Comparison of ENCODE assay signal across 21 cellular contexts in genomic region chr10:105963450-105963849, GRCh38.
DNase-seq lines count a peak whose midpoint lies in the region; FAIRE-seq and TF ChIP-seq lines count a peak whose summit lies in the region.
"Had no signal": no experiment of that assay in that cellular context is flagged by ENCODE, and none has a peak within 500 bp of the region (broad histone marks: within the 10 kb centered on the region; RNA-seq: fewer than 3 reads in every experiment).

No MANE protein-coding gene starts in this region.

- no peak overlapping the region for H2AK5ac ChIP-seq in H1 (ENCODE audit: low read depth, low read length)

- H2BK20ac ChIP-seq in H1 (ENCODE audit: low read length): no peak overlapping the region

- TF ChIP-seq CTCF in LNCaP clone FGC (IDR thresholded peaks at IDR 0.05; ENCODE audit: control insufficient read depth, extremely low read depth, insufficient read depth) (no peak), H1 (IDR thresholded peaks at IDR 0.05; ENCODE audit: control extremely low read depth in 1 of 3, insufficient read depth in 1 of 3, low read depth in 1 of 3, low read length in 3 of 3) (no peak), suprapubic skin (IDR thresholded peaks at IDR 0.05) (no peak)

- no peaks in the 10 kb centered on the region for H3K23me2 ChIP-seq in H1 (ENCODE audit: low read depth, low read length)

- H2BK5ac ChIP-seq in H1 (ENCODE audit: low read depth, low read length): no peak overlapping the region

- H3K4me3 ChIP-seq in LNCaP clone FGC (ENCODE audit: low read depth, low read length): no peak overlapping the region
- no peak overlapping the region for H3K4me3 ChIP-seq in H1 (ENCODE audit: extremely low read depth in 1 of 4, insufficient read depth in 2 of 4, low read depth in 3 of 4, low read length in 4 of 4)
- no peak overlapping the region for H3K4me3 ChIP-seq in suprapubic skin
- H3K4me3 ChIP-seq: BLaER1 treated with 17β-estradiol and CSF1 and Interleukin-3, amounts not matched to agents 10 nM and 100 nM; MG63 had no signal

- POLR2A ChIA-PET in H1 (lab: Charles Lee; ENCODE audit: partially characterized antibody): no interaction called here

- H3K79me2 ChIP-seq in H1 (ENCODE audit: control insufficient read depth in 1 of 2, insufficient read depth in 2 of 2, low read length in 2 of 2): no peaks in the 10 kb centered on the region

- no peaks in the 10 kb centered on the region for H4K20me1 ChIP-seq in H1 (replicated peaks in 1 of 2; ENCODE audit: control insufficient read depth in 1 of 2, insufficient read depth in 2 of 2, low read length in 2 of 2)
- H4K20me1 ChIP-seq: BLaER1 treated with 17β-estradiol and CSF1 and Interleukin-3, amounts not matched to agents 10 nM and 100 nM had no signal

- no peak overlapping the region for H3K4ac ChIP-seq in H1 (replicated peaks; ENCODE audit: insufficient read length, low read depth, low read length)

- no peak overlapping the region for H2BK12ac ChIP-seq in H1 (ENCODE audit: low read depth, low read length)

- no peak overlapping the region for H3K14ac ChIP-seq in H1 (ENCODE audit: insufficient read length)

- H3K36me3 ChIP-seq in H1 (ENCODE audit: control insufficient read depth in 2 of 4, insufficient read depth in 4 of 4, low read length in 3 of 4) (no peaks in the 10 kb centered on the region), suprapubic skin (no peaks in the 10 kb centered on the region)
- H3K36me3 ChIP-seq: BLaER1 treated with 17β-estradiol and CSF1 and Interleukin-3, amounts not matched to agents 10 nM and 100 nM; MG63 had no signal

- no peak overlapping the region for H3K9ac ChIP-seq in H1 (replicated peaks in 1 of 4; ENCODE audit: extremely low read depth in 1 of 4, low read depth in 3 of 4, low read length in 3 of 4)
- H3K9ac ChIP-seq: BLaER1 treated with 17β-estradiol and CSF1 and Interleukin-3, amounts not matched to agents 10 nM and 100 nM had no signal

- TF ChIP-seq EP300 in H1 (IDR thresholded peaks at IDR 0.05; ENCODE audit: borderline replicate concordance in 1 of 2, low read depth in 2 of 2, low read length in 2 of 2) (no peak), suprapubic skin (IDR thresholded peaks at IDR 0.05) (no peak)

- WGBS in H1 (ENCODE audit: extremely low coverage in 1 of 2, insufficient coverage in 1 of 2, insufficient read length in 1 of 2, insufficient replicate concordance in 2 of 2, low coverage in 1 of 2, low lambda C conversion rate in 2 of 2, missing lambda C conversion rate in 1 of 2), 2 experiments: 94% methylated on average over 1 of the region's 1 CpG; no CpG with 5 or more reads in 1 of the 2 experiments
- WGBS in suprapubic skin: 4% methylated on average over 1 of the region's 1 CpG

- H4K5ac ChIP-seq in H1 (ENCODE audit: insufficient read length, low read depth, low read length): no peak overlapping the region

- H3K4me2 ChIP-seq in H1 (ENCODE audit: insufficient read depth in 1 of 2, low read depth in 2 of 2, low read length in 2 of 2): no peak overlapping the region

- H3K18ac ChIP-seq in H1 (ENCODE audit: extremely low read depth, low read length): no peak overlapping the region

- no peak overlapping the region for H4K8ac ChIP-seq in H1 (ENCODE audit: extremely low read depth, insufficient read depth, low read length)

- no peak overlapping the region for H2BK120ac ChIP-seq in H1 (replicated peaks; ENCODE audit: low read depth, low read length)

- H3K9me3 ChIP-seq in H1 (ENCODE audit: insufficient read depth in 2 of 2, low read depth in 1 of 2, low read length in 1 of 2) (no peaks in the 10 kb centered on the region), suprapubic skin (no peaks in the 10 kb centered on the region)
- H3K9me3 ChIP-seq: BLaER1 treated with 17β-estradiol and CSF1 and Interleukin-3, amounts not matched to agents 10 nM and 100 nM; MG63 had no signal

- FAIRE-seq in H1 (lab: Jason Lieb, UNC): no peak
- FAIRE-seq: GM19239 had no signal

- H3K4me1 ChIP-seq in H1 (replicated peaks in 1 of 4; ENCODE audit: control insufficient read depth in 3 of 4, insufficient read depth in 4 of 4, low read length in 3 of 4): no peaks in the 10 kb centered on the region
- no peaks in the 10 kb centered on the region for H3K4me1 ChIP-seq in suprapubic skin

- no peak overlapping the region for H3K23ac ChIP-seq in H1 (ENCODE audit: insufficient read length)

- H3K27ac ChIP-seq in H1 (ENCODE audit: low read depth, low read length) (no peak overlapping the region), suprapubic skin (no peak overlapping the region)

- TF ChIP-seq RAD21 in H1 (IDR thresholded peaks at IDR 0.05 in 1 of 2, conservative IDR thresholded peaks at IDR 0.05 in 1 of 2; ENCODE audit: low read depth in 2 of 2, low read length in 2 of 2): no peak

- H2AFZ ChIP-seq in H1 (ENCODE audit: low read length): 0 out of 2 replicates have a peak overlapping the region, but pooled peaks have one; percentile 24

- peak; percentile 21 for DNase-seq in LNCaP clone FGC (ENCODE audit: low read depth)
- peak; percentile 82 for DNase-seq in NCI-H69 (lab: John Stamatoyannopoulos, UW)
- DNase-seq in H1 (ENCODE audit: low read depth in 1 of 2, low spot score in 2 of 2): no peak
- DNase-seq in renal cortical epithelial cell (ENCODE audit: low read depth): peak; percentile 45
- no peak for DNase-seq in suprapubic skin (ENCODE audit: low spot score in 2 of 2)
- DNase-seq in HUDEP-2 (lab: John Stamatoyannopoulos, UW; ENCODE audit: unreplicated experiment in 76 of 76): no peak
- DNase-seq in NCI-H1436 treated with DMSO at 0.1 percent for 48 hours (lab: John Stamatoyannopoulos, UW): no peak
- DNase-seq: ACHN; CD4-positive, alpha-beta memory T cell; EL; GF-D8; Karpas-422; MG63; NCI-H1694 treated with DMSO at 0.1 percent for 48 hours; NCI-H2081 treated with DMSO at 0.1 percent for 48 hours; NCI-H2171 treated with DMSO at 0.1 percent for 48 hours; NCI-H524 treated with DMSO at 0.1 percent for 48 hours; NK-92 treated with Interleukin-12 subunit alpha and Interleukin-12 subunit beta, amount 100 ng/mL, for 24 hours; T-helper 1 cell had no signal

- CTCF ChIA-PET in H1 (lab: Charles Lee; ENCODE audit: partially characterized antibody): interaction anchor here (1.2 to 1.6 kb wide), 2 partner anchors 11 to 13 kb away, joined by 5 to 6 read pairs; no protein-coding TSS in a partner anchor

- H2BK15ac ChIP-seq in H1 (ENCODE audit: low read length): no peak overlapping the region

- TF ChIP-seq POLR2A in H1 (IDR thresholded peaks at IDR 0.05; ENCODE audit: control extremely low read depth in 1 of 2, low read depth in 2 of 2, low read length in 2 of 2) (no peak), suprapubic skin (IDR thresholded peaks at IDR 0.05) (no peak)

- no peaks in the 10 kb centered on the region for H3K27me3 ChIP-seq in H1 (replicated peaks in 1 of 4; ENCODE audit: control insufficient read depth in 3 of 4, extremely low read depth in 1 of 4, insufficient read depth in 3 of 4, low read length in 3 of 4)
- no peaks in the 10 kb centered on the region for H3K27me3 ChIP-seq in suprapubic skin
- H3K27me3 ChIP-seq: BLaER1 treated with 17β-estradiol and CSF1 and Interleukin-3, amounts not matched to agents 10 nM and 100 nM; MG63 had no signal

- no peaks in the 10 kb centered on the region for H3K79me1 ChIP-seq in H1 (ENCODE audit: low read depth, low read length)

- no peak overlapping the region for H4K91ac ChIP-seq in H1 (replicated peaks; ENCODE audit: insufficient read length, low read length)

- no peak overlapping the region for H3K56ac ChIP-seq in H1 (replicated peaks; ENCODE audit: insufficient read length, low read depth, low read length)

TF ChIP-seq in H1, 55 proteins besides CTCF, POLR2A, EP300 and RAD21 (continues in another document):
- TF ChIP-seq TBP (IDR thresholded peaks at IDR 0.05; ENCODE audit: low read depth, low read length) (no peak), POU5F1 (IDR thresholded peaks at IDR 0.05; ENCODE audit: low read depth, low read length) (no peak), KDM1A (IDR thresholded peaks at IDR 0.05; ENCODE audit: borderline replicate concordance, low read length) (no peak), RFX5 (IDR thresholded peaks at IDR 0.05; ENCODE audit: borderline replicate concordance, low read depth, low read length) (no peak), BRCA1 (IDR thresholded peaks at IDR 0.05; ENCODE audit: low read depth, low read length) (no peak), HDAC2 (IDR thresholded peaks at IDR 0.05; ENCODE audit: borderline replicate concordance in 1 of 2, low read depth in 2 of 2, low read length in 2 of 2) (no peak), ASH2L (IDR thresholded peaks at IDR 0.05; ENCODE audit: low read length) (no peak), TEAD4 (IDR thresholded peaks at IDR 0.05; ENCODE audit: low read depth, low read length) (no peak), RBBP5 (IDR thresholded peaks at IDR 0.05; ENCODE audit: borderline replicate concordance, low read depth, low read length) (no peak)

Comparison
In these comparisons a context has a peak if more than half of its experiments do, and no peak if none do; other contexts are left out.
1. DNase-seq: peak in LNCaP clone FGC (single experiment), NCI-H69 (single experiment) and renal cortical epithelial cell (single experiment); none in H1 (0 of 2), suprapubic skin (0 of 2), HUDEP-2 (0 of 76) and NCI-H1436 treated with DMSO at 0.1 percent for 48 hours (single experiment).